1 cellular context compared by ENCODE assay signal in the genomic region with DNA sequence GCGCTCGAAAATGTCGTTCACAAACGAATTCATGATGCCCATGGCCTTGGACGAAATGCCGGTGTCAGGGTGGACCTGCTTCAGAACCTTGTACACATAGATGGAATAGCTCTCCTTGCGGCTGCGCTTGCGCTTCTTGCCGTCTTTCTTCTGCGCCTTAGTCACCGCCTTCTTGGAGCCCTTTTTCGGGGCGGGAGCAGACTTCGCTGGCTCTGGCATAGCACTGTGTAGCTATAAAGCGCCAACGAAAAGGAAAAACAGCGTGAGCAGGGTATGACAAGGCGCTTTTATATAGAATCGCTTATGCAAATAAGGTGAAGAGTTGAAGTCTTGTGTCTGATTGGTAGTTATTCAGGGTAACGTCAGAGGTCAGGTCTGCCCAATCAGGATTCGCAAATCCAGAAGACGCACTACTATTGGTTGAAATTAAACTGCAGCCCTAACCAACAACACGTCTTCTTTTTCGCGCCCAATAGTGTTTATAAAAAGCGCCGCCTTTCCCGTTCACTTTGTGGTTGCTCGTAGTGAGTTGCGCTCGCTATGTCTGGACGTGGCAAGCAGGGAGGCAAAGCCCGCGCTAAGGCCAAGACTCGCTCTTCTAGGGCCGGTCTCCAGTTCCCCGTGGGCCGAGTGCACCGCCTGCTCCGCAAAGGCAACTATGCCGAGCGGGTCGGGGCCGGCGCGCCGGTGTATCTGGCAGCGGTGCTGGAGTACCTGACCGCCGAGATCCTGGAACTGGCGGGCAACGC.
TF ChIP-seq lines count a peak whose summit lies in the region.

No MANE protein-coding gene starts in this region.

TF ChIP-seq in K562, 482 proteins besides CTCF, POLR2A, EP300 and RAD21 (continued from another document and continues in another):
- TF ChIP-seq, protein P1, sequence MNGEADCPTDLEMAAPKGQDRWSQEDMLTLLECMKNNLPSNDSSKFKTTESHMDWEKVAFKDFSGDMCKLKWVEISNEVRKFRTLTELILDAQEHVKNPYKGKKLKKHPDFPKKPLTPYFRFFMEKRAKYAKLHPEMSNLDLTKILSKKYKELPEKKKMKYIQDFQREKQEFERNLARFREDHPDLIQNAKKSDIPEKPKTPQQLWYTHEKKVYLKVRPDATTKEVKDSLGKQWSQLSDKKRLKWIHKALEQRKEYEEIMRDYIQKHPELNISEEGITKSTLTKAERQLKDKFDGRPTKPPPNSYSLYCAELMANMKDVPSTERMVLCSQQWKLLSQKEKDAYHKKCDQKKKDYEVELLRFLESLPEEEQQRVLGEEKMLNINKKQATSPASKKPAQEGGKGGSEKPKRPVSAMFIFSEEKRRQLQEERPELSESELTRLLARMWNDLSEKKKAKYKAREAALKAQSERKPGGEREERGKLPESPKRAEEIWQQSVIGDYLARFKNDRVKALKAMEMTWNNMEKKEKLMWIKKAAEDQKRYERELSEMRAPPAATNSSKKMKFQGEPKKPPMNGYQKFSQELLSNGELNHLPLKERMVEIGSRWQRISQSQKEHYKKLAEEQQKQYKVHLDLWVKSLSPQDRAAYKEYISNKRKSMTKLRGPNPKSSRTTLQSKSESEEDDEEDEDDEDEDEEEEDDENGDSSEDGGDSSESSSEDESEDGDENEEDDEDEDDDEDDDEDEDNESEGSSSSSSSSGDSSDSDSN (IDR thresholded peaks at IDR 0.05; ENCODE audit: borderline replicate concordance in 1 of 2, low read depth in 2 of 2, low read length in 2 of 2): no peak
- TF ChIP-seq BRCA1 (IDR thresholded peaks at IDR 0.05): no peak
- no peak for TF ChIP-seq BRCA1 (CRISPR knock-in tag; IDR thresholded peaks at IDR 0.05)
- TF ChIP-seq, protein P2, sequence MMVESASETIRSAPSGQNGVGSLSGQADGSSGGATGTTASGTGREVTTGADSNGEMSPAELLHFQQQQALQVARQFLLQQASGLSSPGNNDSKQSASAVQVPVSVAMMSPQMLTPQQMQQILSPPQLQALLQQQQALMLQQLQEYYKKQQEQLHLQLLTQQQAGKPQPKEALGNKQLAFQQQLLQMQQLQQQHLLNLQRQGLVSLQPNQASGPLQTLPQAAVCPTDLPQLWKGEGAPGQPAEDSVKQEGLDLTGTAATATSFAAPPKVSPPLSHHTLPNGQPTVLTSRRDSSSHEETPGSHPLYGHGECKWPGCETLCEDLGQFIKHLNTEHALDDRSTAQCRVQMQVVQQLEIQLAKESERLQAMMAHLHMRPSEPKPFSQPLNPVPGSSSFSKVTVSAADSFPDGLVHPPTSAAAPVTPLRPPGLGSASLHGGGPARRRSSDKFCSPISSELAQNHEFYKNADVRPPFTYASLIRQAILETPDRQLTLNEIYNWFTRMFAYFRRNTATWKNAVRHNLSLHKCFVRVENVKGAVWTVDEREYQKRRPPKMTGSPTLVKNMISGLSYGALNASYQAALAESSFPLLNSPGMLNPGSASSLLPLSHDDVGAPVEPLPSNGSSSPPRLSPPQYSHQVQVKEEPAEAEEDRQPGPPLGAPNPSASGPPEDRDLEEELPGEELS (CRISPR knock-in tag; IDR thresholded peaks at IDR 0.05; ENCODE audit: borderline replicate concordance): peak; percentile 95
- TF ChIP-seq SRF (CRISPR knock-in tag; IDR thresholded peaks at IDR 0.05): peak; percentile 6 to 44; a peak in 2 of 4 replicates
- TF ChIP-seq KAT7 (CRISPR knock-in tag; IDR thresholded peaks at IDR 0.05; ENCODE audit: borderline replicate concordance): no peak; the same call in 1 of the 2 replicates
- TF ChIP-seq, protein P3, sequence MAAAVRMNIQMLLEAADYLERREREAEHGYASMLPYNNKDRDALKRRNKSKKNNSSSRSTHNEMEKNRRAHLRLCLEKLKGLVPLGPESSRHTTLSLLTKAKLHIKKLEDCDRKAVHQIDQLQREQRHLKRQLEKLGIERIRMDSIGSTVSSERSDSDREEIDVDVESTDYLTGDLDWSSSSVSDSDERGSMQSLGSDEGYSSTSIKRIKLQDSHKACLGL (CRISPR knock-in tag; IDR thresholded peaks at IDR 0.05; ENCODE audit: borderline replicate concordance, poor library complexity, severe bottlenecking): no peak
- TF ChIP-seq ZNF77 (CRISPR knock-in tag; IDR thresholded peaks at IDR 0.05): no peak
- TF ChIP-seq WHSC1 (IDR thresholded peaks at IDR 0.05; ENCODE audit: low read length): no peak
- TF ChIP-seq KDM4B (IDR thresholded peaks at IDR 0.05; ENCODE audit: borderline replicate concordance in 2 of 2, low read depth in 1 of 2): peak in 1 of 2 experiments; percentile 83; a peak in 1 of 4 replicates
- TF ChIP-seq SMAD1 (IDR thresholded peaks at IDR 0.05; ENCODE audit: low read depth, low read length, partially characterized antibody): peak; percentile 98
- TF ChIP-seq TAF1 (IDR thresholded peaks at IDR 0.05; ENCODE audit: control insufficient read depth, extremely low read depth, insufficient read depth, low read length, severe bottlenecking): peak; percentile 97
- TF ChIP-seq CCAR2 (IDR thresholded peaks at IDR 0.05; ENCODE audit: low read depth, low read length): no peak
- TF ChIP-seq RBFOX2 (IDR thresholded peaks at IDR 0.05; ENCODE audit: low read depth, low read length): peak; percentile 91
- no peak for TF ChIP-seq ADNP (tag; IDR thresholded peaks at IDR 0.05)
- peak; percentile 73; the same call in 1 of the 2 replicates for TF ChIP-seq ZNF696 (CRISPR knock-in tag; conservative IDR thresholded peaks at IDR 0.05)
- TF ChIP-seq ARHGAP35 (IDR thresholded peaks at IDR 0.05; ENCODE audit: partially characterized antibody): no peak
- TF ChIP-seq CC2D1A (IDR thresholded peaks at IDR 0.05): peak; percentile 91
- TF ChIP-seq HNRNPH1 (optimal IDR thresholded peaks at IDR 0.05; ENCODE audit: low read depth, low read length): no peak
- no peak for TF ChIP-seq ZNF311 (CRISPR knock-in tag; IDR thresholded peaks at IDR 0.05)
- no peak for TF ChIP-seq SMARCE1 (IDR thresholded peaks at IDR 0.05)
- TF ChIP-seq SAFB (IDR thresholded peaks at IDR 0.05; ENCODE audit: borderline replicate concordance, low read depth, low read length): no peak
- TF ChIP-seq CHCHD3 (CRISPR knock-in tag; IDR thresholded peaks at IDR 0.05): peak; percentile 97
- peak; percentile 94 for TF ChIP-seq OTX1 (CRISPR knock-in tag; IDR thresholded peaks at IDR 0.05)
- TF ChIP-seq ILK (tag; IDR thresholded peaks at IDR 0.05; ENCODE audit: borderline replicate concordance, low read depth): no peak
- TF ChIP-seq KHSRP (IDR thresholded peaks at IDR 0.05): no peak; the same call in 1 of the 2 replicates
- TF ChIP-seq NBN (IDR thresholded peaks at IDR 0.05; ENCODE audit: low read depth): peak; percentile 18; the same call in 1 of the 2 replicates
- TF ChIP-seq NFIC (IDR thresholded peaks at IDR 0.05): peak; percentile 72
- TF ChIP-seq, protein P4, sequence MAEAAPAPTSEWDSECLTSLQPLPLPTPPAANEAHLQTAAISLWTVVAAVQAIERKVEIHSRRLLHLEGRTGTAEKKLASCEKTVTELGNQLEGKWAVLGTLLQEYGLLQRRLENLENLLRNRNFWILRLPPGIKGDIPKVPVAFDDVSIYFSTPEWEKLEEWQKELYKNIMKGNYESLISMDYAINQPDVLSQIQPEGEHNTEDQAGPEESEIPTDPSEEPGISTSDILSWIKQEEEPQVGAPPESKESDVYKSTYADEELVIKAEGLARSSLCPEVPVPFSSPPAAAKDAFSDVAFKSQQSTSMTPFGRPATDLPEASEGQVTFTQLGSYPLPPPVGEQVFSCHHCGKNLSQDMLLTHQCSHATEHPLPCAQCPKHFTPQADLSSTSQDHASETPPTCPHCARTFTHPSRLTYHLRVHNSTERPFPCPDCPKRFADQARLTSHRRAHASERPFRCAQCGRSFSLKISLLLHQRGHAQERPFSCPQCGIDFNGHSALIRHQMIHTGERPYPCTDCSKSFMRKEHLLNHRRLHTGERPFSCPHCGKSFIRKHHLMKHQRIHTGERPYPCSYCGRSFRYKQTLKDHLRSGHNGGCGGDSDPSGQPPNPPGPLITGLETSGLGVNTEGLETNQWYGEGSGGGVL (CRISPR knock-in tag; IDR thresholded peaks at IDR 0.05): no peak
- TF ChIP-seq, protein P5, sequence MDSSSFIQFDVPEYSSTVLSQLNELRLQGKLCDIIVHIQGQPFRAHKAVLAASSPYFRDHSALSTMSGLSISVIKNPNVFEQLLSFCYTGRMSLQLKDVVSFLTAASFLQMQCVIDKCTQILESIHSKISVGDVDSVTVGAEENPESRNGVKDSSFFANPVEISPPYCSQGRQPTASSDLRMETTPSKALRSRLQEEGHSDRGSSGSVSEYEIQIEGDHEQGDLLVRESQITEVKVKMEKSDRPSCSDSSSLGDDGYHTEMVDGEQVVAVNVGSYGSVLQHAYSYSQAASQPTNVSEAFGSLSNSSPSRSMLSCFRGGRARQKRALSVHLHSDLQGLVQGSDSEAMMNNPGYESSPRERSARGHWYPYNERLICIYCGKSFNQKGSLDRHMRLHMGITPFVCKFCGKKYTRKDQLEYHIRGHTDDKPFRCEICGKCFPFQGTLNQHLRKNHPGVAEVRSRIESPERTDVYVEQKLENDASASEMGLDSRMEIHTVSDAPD (CRISPR knock-in tag; IDR thresholded peaks at IDR 0.05): no peak
- TF ChIP-seq, protein P6, sequence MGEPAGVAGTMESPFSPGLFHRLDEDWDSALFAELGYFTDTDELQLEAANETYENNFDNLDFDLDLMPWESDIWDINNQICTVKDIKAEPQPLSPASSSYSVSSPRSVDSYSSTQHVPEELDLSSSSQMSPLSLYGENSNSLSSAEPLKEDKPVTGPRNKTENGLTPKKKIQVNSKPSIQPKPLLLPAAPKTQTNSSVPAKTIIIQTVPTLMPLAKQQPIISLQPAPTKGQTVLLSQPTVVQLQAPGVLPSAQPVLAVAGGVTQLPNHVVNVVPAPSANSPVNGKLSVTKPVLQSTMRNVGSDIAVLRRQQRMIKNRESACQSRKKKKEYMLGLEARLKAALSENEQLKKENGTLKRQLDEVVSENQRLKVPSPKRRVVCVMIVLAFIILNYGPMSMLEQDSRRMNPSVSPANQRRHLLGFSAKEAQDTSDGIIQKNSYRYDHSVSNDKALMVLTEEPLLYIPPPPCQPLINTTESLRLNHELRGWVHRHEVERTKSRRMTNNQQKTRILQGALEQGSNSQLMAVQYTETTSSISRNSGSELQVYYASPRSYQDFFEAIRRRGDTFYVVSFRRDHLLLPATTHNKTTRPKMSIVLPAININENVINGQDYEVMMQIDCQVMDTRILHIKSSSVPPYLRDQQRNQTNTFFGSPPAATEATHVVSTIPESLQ (CRISPR knock-in tag; IDR thresholded peaks at IDR 0.05): peak; percentile 82
- TF ChIP-seq, protein P7, sequence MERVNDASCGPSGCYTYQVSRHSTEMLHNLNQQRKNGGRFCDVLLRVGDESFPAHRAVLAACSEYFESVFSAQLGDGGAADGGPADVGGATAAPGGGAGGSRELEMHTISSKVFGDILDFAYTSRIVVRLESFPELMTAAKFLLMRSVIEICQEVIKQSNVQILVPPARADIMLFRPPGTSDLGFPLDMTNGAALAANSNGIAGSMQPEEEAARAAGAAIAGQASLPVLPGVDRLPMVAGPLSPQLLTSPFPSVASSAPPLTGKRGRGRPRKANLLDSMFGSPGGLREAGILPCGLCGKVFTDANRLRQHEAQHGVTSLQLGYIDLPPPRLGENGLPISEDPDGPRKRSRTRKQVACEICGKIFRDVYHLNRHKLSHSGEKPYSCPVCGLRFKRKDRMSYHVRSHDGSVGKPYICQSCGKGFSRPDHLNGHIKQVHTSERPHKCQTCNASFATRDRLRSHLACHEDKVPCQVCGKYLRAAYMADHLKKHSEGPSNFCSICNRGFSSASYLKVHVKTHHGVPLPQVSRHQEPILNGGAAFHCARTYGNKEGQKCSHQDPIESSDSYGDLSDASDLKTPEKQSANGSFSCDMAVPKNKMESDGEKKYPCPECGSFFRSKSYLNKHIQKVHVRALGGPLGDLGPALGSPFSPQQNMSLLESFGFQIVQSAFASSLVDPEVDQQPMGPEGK (CRISPR knock-in tag; IDR thresholded peaks at IDR 0.05; ENCODE audit: borderline replicate concordance): 0 out of 2 replicates have a peak, but pooled peaks have one; percentile 46
- TF ChIP-seq ZNF507 (tag; conservative IDR thresholded peaks at IDR 0.05): no peak
- 0 out of 2 replicates have a peak, but pooled peaks have one; percentile 40 for TF ChIP-seq FOXJ3 (CRISPR knock-in tag; IDR thresholded peaks at IDR 0.05)
- no peak for TF ChIP-seq EWSR1 (IDR thresholded peaks at IDR 0.05; ENCODE audit: borderline replicate concordance, low read depth, partially characterized antibody)
- TF ChIP-seq, protein P8, sequence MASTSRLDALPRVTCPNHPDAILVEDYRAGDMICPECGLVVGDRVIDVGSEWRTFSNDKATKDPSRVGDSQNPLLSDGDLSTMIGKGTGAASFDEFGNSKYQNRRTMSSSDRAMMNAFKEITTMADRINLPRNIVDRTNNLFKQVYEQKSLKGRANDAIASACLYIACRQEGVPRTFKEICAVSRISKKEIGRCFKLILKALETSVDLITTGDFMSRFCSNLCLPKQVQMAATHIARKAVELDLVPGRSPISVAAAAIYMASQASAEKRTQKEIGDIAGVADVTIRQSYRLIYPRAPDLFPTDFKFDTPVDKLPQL (IDR thresholded peaks at IDR 0.05; ENCODE audit: extremely low read depth, insufficient read length): peak; percentile 96
- TF ChIP-seq RUNX1 (IDR thresholded peaks at IDR 0.05; ENCODE audit: low read depth): peak; percentile 74; the same call in 1 of the 2 replicates
- TF ChIP-seq, protein P9, sequence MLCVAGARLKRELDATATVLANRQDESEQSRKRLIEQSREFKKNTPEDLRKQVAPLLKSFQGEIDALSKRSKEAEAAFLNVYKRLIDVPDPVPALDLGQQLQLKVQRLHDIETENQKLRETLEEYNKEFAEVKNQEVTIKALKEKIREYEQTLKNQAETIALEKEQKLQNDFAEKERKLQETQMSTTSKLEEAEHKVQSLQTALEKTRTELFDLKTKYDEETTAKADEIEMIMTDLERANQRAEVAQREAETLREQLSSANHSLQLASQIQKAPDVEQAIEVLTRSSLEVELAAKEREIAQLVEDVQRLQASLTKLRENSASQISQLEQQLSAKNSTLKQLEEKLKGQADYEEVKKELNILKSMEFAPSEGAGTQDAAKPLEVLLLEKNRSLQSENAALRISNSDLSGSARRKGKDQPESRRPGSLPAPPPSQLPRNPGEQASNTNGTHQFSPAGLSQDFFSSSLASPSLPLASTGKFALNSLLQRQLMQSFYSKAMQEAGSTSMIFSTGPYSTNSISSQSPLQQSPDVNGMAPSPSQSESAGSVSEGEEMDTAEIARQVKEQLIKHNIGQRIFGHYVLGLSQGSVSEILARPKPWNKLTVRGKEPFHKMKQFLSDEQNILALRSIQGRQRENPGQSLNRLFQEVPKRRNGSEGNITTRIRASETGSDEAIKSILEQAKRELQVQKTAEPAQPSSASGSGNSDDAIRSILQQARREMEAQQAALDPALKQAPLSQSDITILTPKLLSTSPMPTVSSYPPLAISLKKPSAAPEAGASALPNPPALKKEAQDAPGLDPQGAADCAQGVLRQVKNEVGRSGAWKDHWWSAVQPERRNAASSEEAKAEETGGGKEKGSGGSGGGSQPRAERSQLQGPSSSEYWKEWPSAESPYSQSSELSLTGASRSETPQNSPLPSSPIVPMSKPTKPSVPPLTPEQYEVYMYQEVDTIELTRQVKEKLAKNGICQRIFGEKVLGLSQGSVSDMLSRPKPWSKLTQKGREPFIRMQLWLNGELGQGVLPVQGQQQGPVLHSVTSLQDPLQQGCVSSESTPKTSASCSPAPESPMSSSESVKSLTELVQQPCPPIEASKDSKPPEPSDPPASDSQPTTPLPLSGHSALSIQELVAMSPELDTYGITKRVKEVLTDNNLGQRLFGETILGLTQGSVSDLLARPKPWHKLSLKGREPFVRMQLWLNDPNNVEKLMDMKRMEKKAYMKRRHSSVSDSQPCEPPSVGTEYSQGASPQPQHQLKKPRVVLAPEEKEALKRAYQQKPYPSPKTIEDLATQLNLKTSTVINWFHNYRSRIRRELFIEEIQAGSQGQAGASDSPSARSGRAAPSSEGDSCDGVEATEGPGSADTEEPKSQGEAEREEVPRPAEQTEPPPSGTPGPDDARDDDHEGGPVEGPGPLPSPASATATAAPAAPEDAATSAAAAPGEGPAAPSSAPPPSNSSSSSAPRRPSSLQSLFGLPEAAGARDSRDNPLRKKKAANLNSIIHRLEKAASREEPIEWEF (CRISPR knock-in tag; IDR thresholded peaks at IDR 0.05): no peak; the same call in 1 of the 2 replicates
- no peak for TF ChIP-seq ZNF174 (CRISPR knock-in tag; IDR thresholded peaks at IDR 0.05)
- TF ChIP-seq GATAD2A (IDR thresholded peaks at IDR 0.05): no peak
- TF ChIP-seq CTBP1 (IDR thresholded peaks at IDR 0.05; ENCODE audit: borderline replicate concordance): no peak; the same call in 1 of the 2 replicates
